In genomic region chr9:134747951-134748489, GRCh38 we compare ENCODE assay signal across 26 cellular contexts.
"Had no signal": no experiment of that assay in that cellular context is flagged by ENCODE, and none has a peak within 500 bp of the region (broad histone marks: within the 10 kb centered on the region; RNA-seq: fewer than 3 reads in every experiment).

No MANE protein-coding gene starts in this region.

- H3K4me1 ChIP-seq: foreskin keratinocyte, parathyroid adenoma, psoas muscle, spleen, tibial artery, upper lobe of right lung had no signal

- H3K4me2 ChIP-seq: hepatocyte had no signal

- H3K36me3 Mint-ChIP-seq: naive B cell; stimulated activated memory B cell treated with anti-CD40 and anti-IgM and Interleukin-4, amounts not matched to agents 10 μg/mL and 1 μg/mL and 100 μg/mL, for 72 hours had no signal

- H3K9me3 ChIP-seq: psoas muscle, tibial artery, upper lobe of right lung had no signal

- H3K9me3 Mint-ChIP-seq: nephron; stimulated activated naive CD8-positive, alpha-beta T cell treated with anti-CD3 and anti-CD28 coated beads, Interleukin-15, Interleukin-2, amounts not matched to agents 100 ng/mL and 50 ng/mL, for 24 hours had no signal

- H3K9ac ChIP-seq: parathyroid adenoma had no signal

- H3K27ac ChIP-seq: coronary artery, foreskin keratinocyte, hepatocyte, parathyroid adenoma, psoas muscle, spleen, tibial artery, upper lobe of right lung had no signal

- H3K27ac Mint-ChIP-seq: endodermal cell; naive B cell; nephron; stimulated activated memory B cell treated with anti-CD40 and anti-IgM and Interleukin-4, amounts not matched to agents 10 μg/mL and 1 μg/mL and 100 μg/mL, for 72 hours; stimulated activated naive CD8-positive, alpha-beta T cell treated with anti-CD3 and anti-CD28 coated beads, Interleukin-15, Interleukin-2, amounts not matched to agents 100 ng/mL and 50 ng/mL, for 24 hours had no signal

- H3K79me2 ChIP-seq: hepatocyte, parathyroid adenoma had no signal

- H3K4me1 Mint-ChIP-seq: endodermal cell; stimulated activated memory B cell treated with anti-CD40 and anti-IgM and Interleukin-4, amounts not matched to agents 10 μg/mL and 1 μg/mL and 100 μg/mL, for 72 hours had no signal

- H2AFZ ChIP-seq: hepatocyte, parathyroid adenoma had no signal

- DNase-seq: effector CD4-positive, alpha-beta T cell; endodermal cell; foreskin keratinocyte; head of caudate nucleus; kidney; left colon; left ventricle myocardium superior; mesenchymal stem cell; naive B cell; occipital lobe; psoas muscle; retina; spleen; stimulated activated CD4-positive, alpha-beta T cell treated with anti-CD3 and anti-CD28 coated beads, Interleukin-15, amount 100 ng/mL, for 24 hours; stimulated activated CD4-positive, alpha-beta T cell treated with anti-CD3 and anti-CD28 coated beads, Interleukin-1b, Interleukin-23, amount 100 ng/mL, for 48 hours; stimulated activated CD4-positive, alpha-beta T cell treated with anti-CD3 and anti-CD28 coated beads, Interleukin-4, amount 100 ng/mL, for 24 hours; tibial artery; upper lobe of right lung had no signal

- H3K4me3 Mint-ChIP-seq: endodermal cell; naive B cell; nephron; stimulated activated memory B cell treated with anti-CD40 and anti-IgM and Interleukin-4, amounts not matched to agents 10 μg/mL and 1 μg/mL and 100 μg/mL, for 72 hours; stimulated activated naive CD8-positive, alpha-beta T cell treated with anti-CD3 and anti-CD28 coated beads, Interleukin-15, Interleukin-2, amounts not matched to agents 100 ng/mL and 50 ng/mL, for 24 hours had no signal

- H3K27me3 ChIP-seq: foreskin keratinocyte, hepatocyte, spleen, tibial artery, upper lobe of right lung had no signal

- H3K4me3 ChIP-seq: coronary artery, hepatocyte, lung, psoas muscle, spleen, tibial artery, upper lobe of right lung had no signal

- FAIRE-seq: endothelial cell of umbilical vein, kidney had no signal

- H3K27me3 Mint-ChIP-seq: naive B cell; stimulated activated naive CD8-positive, alpha-beta T cell treated with anti-CD3 and anti-CD28 coated beads, Interleukin-15, Interleukin-2, amounts not matched to agents 100 ng/mL and 50 ng/mL, for 24 hours had no signal
